In the genomic region with DNA sequence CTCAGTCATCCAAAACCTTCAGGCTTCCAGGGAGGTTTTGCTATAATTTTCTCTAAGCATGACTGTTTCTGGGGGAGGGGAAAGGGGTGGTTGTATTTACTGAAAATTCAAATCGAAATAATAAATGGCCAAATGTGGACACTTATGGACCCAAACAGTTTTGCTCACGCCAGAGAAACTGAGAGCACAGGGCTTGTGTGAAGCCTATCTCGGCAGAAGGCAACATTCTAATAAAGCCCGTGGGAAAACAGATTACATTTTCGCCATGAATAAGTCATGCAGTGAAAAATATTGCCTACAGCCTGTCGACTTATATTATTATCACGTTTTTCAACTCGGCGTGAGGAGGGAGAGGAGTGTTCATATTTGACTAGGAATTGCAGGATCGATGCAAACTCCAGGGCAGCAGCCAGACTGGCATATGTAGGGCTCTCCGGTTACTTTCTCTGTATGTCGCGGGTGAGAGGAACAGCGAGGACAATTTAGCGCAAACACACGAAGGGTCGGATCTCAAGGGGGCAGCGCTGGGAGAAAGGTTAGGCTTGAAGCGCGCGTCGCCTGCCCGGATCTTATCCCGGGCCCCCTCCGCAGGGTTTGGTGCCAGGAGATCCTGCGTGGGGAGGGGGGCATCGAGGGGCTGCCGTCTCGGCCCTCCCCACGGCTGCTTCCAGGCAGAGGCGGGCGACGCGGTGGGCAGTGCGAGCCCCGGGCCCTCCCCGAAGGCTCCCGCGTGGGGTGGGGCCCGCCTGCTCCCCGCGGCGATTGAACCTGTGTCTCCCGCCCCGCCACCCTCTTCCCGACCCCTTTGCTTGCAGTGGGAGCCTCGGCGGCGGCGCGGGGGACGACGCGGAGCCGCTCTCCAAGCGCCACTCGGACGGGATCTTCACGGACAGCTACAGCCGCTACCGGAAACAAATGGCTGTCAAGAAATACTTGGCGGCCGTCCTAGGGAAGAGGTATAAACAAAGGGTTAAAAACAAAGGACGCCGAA, we compare ENCODE assay signal across 10 cellular contexts. TPM values are rescaled to one million over a fixed set of nuclear protein-coding genes. Genes with fewer than 3 reads are reported as not detected.
DNase-seq lines count a peak whose midpoint lies in the region; ATAC-seq and TF ChIP-seq lines count a peak whose summit lies in the region.
"Had no signal": no experiment of that assay in that cellular context is flagged by ENCODE, and none has a peak within 500 bp of the region (broad histone marks: within the 10 kb centered on the region; RNA-seq: fewer than 3 reads in every experiment).

No MANE protein-coding gene starts in this region.

- peaks cover 36% of the 10 kb centered on the region for H3K27me3 ChIP-seq in CD4-positive, CD25-positive, alpha-beta regulatory T cell (ENCODE audit: control insufficient read depth, insufficient read depth, low read length)

- DNase-seq in CD4-positive, CD25-positive, alpha-beta regulatory T cell = no peak
- DNase-seq in cardiac fibroblast (ENCODE audit: low read depth in 2 of 2) = peak in 1 of 2 donors; percentile 10
- no peak for DNase-seq in mucosa of gallbladder (ENCODE audit: low spot score)
- no peak for DNase-seq in stimulated activated naive CD4-positive, alpha-beta T cell treated with Interleukin-2 at 50 U/mL for 16 hours (lab: John Stamatoyannopoulos, UW)
- DNase-seq: activated B cell treated with CpG ODN at 0.5 μM for 24 hours had no signal

- ATAC-seq in CD4-positive, CD25-positive, alpha-beta regulatory T cell (ENCODE audit: low read depth in 2 of 2) = no peak
- ATAC-seq in GM18517 (IDR thresholded peaks at IDR 0.05; ENCODE audit: unreplicated experiment) (no peak), HG02642 (IDR thresholded peaks at IDR 0.05; ENCODE audit: poor library complexity, unreplicated experiment) (no peak)

- peak overlapping the region; percentile 41 for H3K4me3 ChIP-seq in CD4-positive, CD25-positive, alpha-beta regulatory T cell (ENCODE audit: low read depth, low read length)
- H3K4me3 ChIP-seq in cardiac fibroblast (replicated peaks in 1 of 2; ENCODE audit: low read depth in 2 of 2, low read length in 2 of 2) = peak overlapping the region; percentile 14 to 23

- H3K36me3 ChIP-seq in CD4-positive, CD25-positive, alpha-beta regulatory T cell (ENCODE audit: control insufficient read depth, insufficient read depth, low read length) = no peaks in the 10 kb centered on the region

- peak overlapping the region in 1 of 3 donors; percentile 26 for H3K27ac Mint-ChIP-seq in CD4-positive, CD25-positive, alpha-beta regulatory T cell
- H3K27ac Mint-ChIP-seq in IgD-negative memory B cell (no peak overlapping the region), nephron (no peak overlapping the region)
- H3K27ac Mint-ChIP-seq: activated B cell treated with CpG ODN at 0.5 μM for 24 hours had no signal

- H3K9me3 Mint-ChIP-seq in CD4-positive, CD25-positive, alpha-beta regulatory T cell = peaks cover 0 to 3% (median 2%) of the 10 kb centered on the region in 7 donors
- H3K9me3 Mint-ChIP-seq in IgD-negative memory B cell (peaks cover 0 to 5% (median 0%) of the 10 kb centered on the region in 3 donors), nephron (no peaks in the 10 kb centered on the region)
- H3K9me3 Mint-ChIP-seq: activated B cell treated with CpG ODN at 0.5 μM for 24 hours had no signal

- H3K4me1 ChIP-seq in CD4-positive, CD25-positive, alpha-beta regulatory T cell (ENCODE audit: control insufficient read depth, insufficient read depth, low read length, poor library complexity, severe bottlenecking) = peaks cover 24% of the 10 kb centered on the region

- peak overlapping the region; percentile 21 to 76 (median 50) for H3K4me3 Mint-ChIP-seq in CD4-positive, CD25-positive, alpha-beta regulatory T cell
- peak overlapping the region in 3 of 4 donors; percentile 4 to 60 (median 22) for H3K4me3 Mint-ChIP-seq in IgD-negative memory B cell
- H3K4me3 Mint-ChIP-seq in nephron = peak overlapping the region; percentile 67 to 74 (median 73)
- H3K4me3 Mint-ChIP-seq: activated B cell treated with CpG ODN at 0.5 μM for 24 hours had no signal

- H3K27ac ChIP-seq in CD4-positive, CD25-positive, alpha-beta regulatory T cell (ENCODE audit: insufficient read depth, low read length, poor library complexity, severe bottlenecking) = no peak overlapping the region

- H3K36me3 Mint-ChIP-seq in CD4-positive, CD25-positive, alpha-beta regulatory T cell = no peaks in the 10 kb centered on the region
- H3K36me3 Mint-ChIP-seq in IgD-negative memory B cell = peaks cover 3% of the 10 kb centered on the region
- no peaks in the 10 kb centered on the region for H3K36me3 Mint-ChIP-seq in nephron (ENCODE audit: low read depth)

- TF ChIP-seq CTCF in cardiac fibroblast (IDR thresholded peaks at IDR 0.05; ENCODE audit: low read depth, low read length) (no peak), nephron (IDR thresholded peaks at IDR 0.05; ENCODE audit: unreplicated experiment in 3 of 3) (no peak)

- H3K4me1 Mint-ChIP-seq in CD4-positive, CD25-positive, alpha-beta regulatory T cell = peaks cover 0 to 22% (median 9%) of the 10 kb centered on the region in 4 donors
- peaks cover 4% of the 10 kb centered on the region in 3 donors for H3K4me1 Mint-ChIP-seq in IgD-negative memory B cell
- peaks cover 21% of the 10 kb centered on the region for H3K4me1 Mint-ChIP-seq in nephron

- H3K9me3 ChIP-seq in CD4-positive, CD25-positive, alpha-beta regulatory T cell (ENCODE audit: control insufficient read depth in 2 of 2, low read length in 2 of 2) = no peaks in the 10 kb centered on the region

- peaks cover 71% of the 10 kb centered on the region for H3K27me3 Mint-ChIP-seq in CD4-positive, CD25-positive, alpha-beta regulatory T cell
- H3K27me3 Mint-ChIP-seq in IgD-negative memory B cell = peaks cover 39% of the 10 kb centered on the region
- peaks cover 100% of the 10 kb centered on the region for H3K27me3 Mint-ChIP-seq in nephron (ENCODE audit: low read depth)

RNA-seq across cellular contexts. Expression of a gene that starts 4.3 kb away (rescaled TPM):
- not detected for total RNA-seq in CD4-positive, CD25-positive, alpha-beta regulatory T cell
- polyA plus RNA-seq in CD4-positive, CD25-positive, alpha-beta regulatory T cell = not detected
- not detected for polyA plus RNA-seq in IgD-negative memory B cell
- 1.1 TPM for total RNA-seq in mucosa of gallbladder
- total RNA-seq: activated B cell treated with CpG ODN at 0.5 μM for 24 hours, renal cortical epithelial cell had no signal

Comparison
In these comparisons a context has a peak if more than half of its experiments do, and no peak if none do; other contexts are left out.
1. H3K4me3 Mint-ChIP-seq: peak in every context shown above with its lines; median percentile 73 in nephron; 50 in CD4-positive, CD25-positive, alpha-beta regulatory T cell; 22 in IgD-negative memory B cell.